In genomic region chr9:79571309-79572031, GRCh38 we compare ENCODE assay signal across 8 cellular contexts. TPM values are rescaled to one million over a fixed set of nuclear protein-coding genes. Genes with fewer than 3 reads are reported as not detected.
DNase-seq lines count a peak whose midpoint lies in the region; ATAC-seq and TF ChIP-seq lines count a peak whose summit lies in the region.

Gene TLE4 (plus strand): TSS chr9:79571965. CDS start chr9:79572791, 826 bp downstream.

- peaks cover 0 to 19% (median 0%) of the 10 kb centered on the region in 3 donors for H3K36me3 Mint-ChIP-seq in naive thymus-derived CD8-positive, alpha-beta T cell
- H3K36me3 Mint-ChIP-seq in stimulated activated naive B cell treated with anti-CD40 and anti-IgM and Interleukin-4, amounts not matched to agents 10 μg/mL and 1 μg/mL and 100 μg/mL, for 72 hours, result peaks cover 15 to 24% of the 10 kb centered on the region in 2 donors

- H3K9me3 Mint-ChIP-seq in naive thymus-derived CD8-positive, alpha-beta T cell, result no peaks in the 10 kb centered on the region
- H3K9me3 Mint-ChIP-seq in stimulated activated naive B cell treated with anti-CD40 and anti-IgM and Interleukin-4, amounts not matched to agents 10 μg/mL and 1 μg/mL and 100 μg/mL, for 72 hours, result no peaks in the 10 kb centered on the region

- peak; percentile 91 for TF ChIP-seq POLR2A in Raji (IDR thresholded peaks at IDR 0.05; ENCODE audit: insufficient read depth, low read depth, low read length)

- H3K4me1 Mint-ChIP-seq in naive thymus-derived CD8-positive, alpha-beta T cell, result peaks cover 20 to 37% (median 29%) of the 10 kb centered on the region in 4 donors
- peaks cover 21 to 30% of the 10 kb centered on the region in 2 donors for H3K4me1 Mint-ChIP-seq in stimulated activated naive B cell treated with anti-CD40 and anti-IgM and Interleukin-4, amounts not matched to agents 10 μg/mL and 1 μg/mL and 100 μg/mL, for 72 hours

- ATAC-seq in naive thymus-derived CD8-positive, alpha-beta T cell, result peak; percentile 80 to 84
- ATAC-seq in stimulated activated naive B cell treated with anti-CD40 and anti-IgM and Interleukin-4, amounts not matched to agents 10 μg/mL and 1 μg/mL and 100 μg/mL, for 72 hours (replicated peaks), result peak; percentile 83 to 89

- H3K4me3 Mint-ChIP-seq in naive thymus-derived CD8-positive, alpha-beta T cell, result peak within 1 kb of the TSS in 8 of 10 donors; percentile 28 to 93 (median 86)
- H3K4me3 Mint-ChIP-seq in stimulated activated naive B cell treated with anti-CD40 and anti-IgM and Interleukin-4, amounts not matched to agents 10 μg/mL and 1 μg/mL and 100 μg/mL, for 72 hours, result peak within 1 kb of the TSS in 1 of 2 donors; percentile 89

- H3K27me3 Mint-ChIP-seq in naive thymus-derived CD8-positive, alpha-beta T cell, result peaks cover 0 to 3% (median 0%) of the 10 kb centered on the region in 5 donors
- peaks cover under 1 to 3% of the 10 kb centered on the region in 2 donors for H3K27me3 Mint-ChIP-seq in stimulated activated naive B cell treated with anti-CD40 and anti-IgM and Interleukin-4, amounts not matched to agents 10 μg/mL and 1 μg/mL and 100 μg/mL, for 72 hours

- DNase-seq in EL, result peak; percentile 100
- peak; percentile 100 for DNase-seq in H4 (ENCODE audit: low spot score)
- DNase-seq in LoVo (ENCODE audit: low spot score), result peak; percentile 98
- DNase-seq in activated effector memory CD4-positive, alpha-beta T cell treated with Interleukin-2 at 50 U/mL for 16 hours, result peak; percentile 100
- peak; percentile 100 for DNase-seq in fibroblast of peridontal ligament (ENCODE audit: extremely low read depth)
- DNase-seq in naive thymus-derived CD8-positive, alpha-beta T cell, result peak; percentile 96 to 100 (median 100)
- peak; percentile 100 for DNase-seq in stimulated activated naive B cell treated with anti-CD40 and anti-IgM and Interleukin-4, amounts not matched to agents 10 μg/mL and 1 μg/mL and 100 μg/mL, for 72 hours

- POLR2A ChIA-PET in naive thymus-derived CD8-positive, alpha-beta T cell (lab: Charles Lee), result interaction anchor here (0.5 to 2.6 kb wide), 28 partner anchors 10 to 1442 kb away, joined by 3 to 75 read pairs (median 4); no protein-coding TSS in a partner anchor

- peak within 1 kb of the TSS in 7 of 10 donors; percentile 49 to 98 (median 91) for H3K27ac Mint-ChIP-seq in naive thymus-derived CD8-positive, alpha-beta T cell
- H3K27ac Mint-ChIP-seq in stimulated activated naive B cell treated with anti-CD40 and anti-IgM and Interleukin-4, amounts not matched to agents 10 μg/mL and 1 μg/mL and 100 μg/mL, for 72 hours, result peak within 1 kb of the TSS; percentile 89

RNA-seq across cellular contexts. Expression of gene TLE4, which starts in this region (rescaled TPM):
- total RNA-seq in H4 (2014; rRNA removed; shearing (Covaris generic)), result 27.8 and 32.1 TPM in 2 replicates
- total RNA-seq in naive thymus-derived CD8-positive, alpha-beta T cell, result 100 to 1,000 TPM; 101 to 110 TPM
- 10 to 100 TPM; 25.3 to 37.8 (median 35.6) TPM for polyA plus RNA-seq in naive thymus-derived CD8-positive, alpha-beta T cell

Comparison
In these comparisons a context has a peak if more than half of its experiments do, and no peak if none do; other contexts are left out.
1. Peak in every context shown above with its lines: DNase-seq and ATAC-seq.